ENCODE assay signal across 14 cellular contexts in the genomic region with DNA sequence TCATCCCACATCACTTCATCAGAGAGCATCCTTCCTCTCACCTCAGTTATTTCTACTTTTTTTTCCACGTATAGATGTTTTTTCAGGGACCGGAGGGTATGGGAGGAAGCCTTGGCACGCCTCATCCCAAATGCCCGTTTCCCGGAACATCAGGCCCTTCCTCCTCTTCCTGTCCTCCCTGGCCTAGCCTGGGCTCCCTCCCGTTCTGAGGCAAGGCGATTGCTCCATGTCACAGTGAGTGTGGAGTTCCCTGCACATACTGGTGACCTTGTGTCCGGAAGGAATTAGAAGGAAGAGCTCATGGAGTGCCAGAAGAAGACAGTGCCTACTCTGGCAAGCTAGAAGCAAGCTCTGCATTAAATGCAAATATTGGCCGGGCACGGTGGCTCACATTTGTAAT. TPM values are rescaled to one million over a fixed set of nuclear protein-coding genes. Genes with fewer than 3 reads are reported as not detected.
DNase-seq lines count a peak whose midpoint lies in the region; ATAC-seq and TF ChIP-seq lines count a peak whose summit lies in the region.
"Had no signal": no experiment of that assay in that cellular context is flagged by ENCODE, and none has a peak within 500 bp of the region (broad histone marks: within the 10 kb centered on the region; RNA-seq: fewer than 3 reads in every experiment).

No MANE protein-coding gene starts in this region.

- H3K27me3 ChIP-seq in CD8-positive, alpha-beta T cell (ENCODE audit: insufficient read depth, low read length): no peaks in the 10 kb centered on the region
- H3K27me3 ChIP-seq in KMS-11 (ENCODE audit: insufficient read depth, low read depth) (no peaks in the 10 kb centered on the region), breast epithelium (no peaks in the 10 kb centered on the region), neural progenitor cell (no peaks in the 10 kb centered on the region)
- H3K27me3 ChIP-seq: ascending aorta had no signal

- no peak for DNase-seq in CD8-positive, alpha-beta T cell
- DNase-seq in breast epithelium (ENCODE audit: low spot score in 2 of 2) (no peak), neural progenitor cell (ENCODE audit: low spot score) (no peak), DMS53 (lab: John Stamatoyannopoulos, UW) (no peak), NOMO-1 (lab: John Stamatoyannopoulos, UW; ENCODE audit: unreplicated experiment in 2 of 2) (no peak), AG08395 (ENCODE audit: low spot score) (no peak)
- DNase-seq: foreskin melanocyte; MM.1S; NCI-H82; SHP77 treated with DMSO at 0.1 percent for 48 hours; stimulated activated naive CD8-positive, alpha-beta T cell treated with anti-CD3 and anti-CD28 coated beads, Interleukin-15, amount 100 ng/mL, for 72 hours had no signal

- POLR2A ChIA-PET in CD8-positive, alpha-beta T cell (lab: Charles Lee): no interaction called here

- H2AFZ ChIP-seq in KMS-11 (ENCODE audit: low read depth): peak overlapping the region; percentile 73; the same call in 1 of the 2 replicates
- H2AFZ ChIP-seq in neural progenitor cell (replicated peaks): no peak overlapping the region

- intact Hi-C loops in CD8-positive, alpha-beta T cell (cut with DNase I, micrococcal nuclease): loop anchor here (2.0 to 5.0 kb wide), 3 partner anchors 67 to 214 kb away; a partner anchor contains a TSS
- intact Hi-C loops in breast epithelium (cut with DNase I; ENCODE audit: low total_unique reads): no loop called here

- H3K9ac ChIP-seq in KMS-11 (no peak overlapping the region), neural progenitor cell (no peak overlapping the region)

- H3K27me3 Mint-ChIP-seq in CD8-positive, alpha-beta T cell (ENCODE audit: low read depth): no peaks in the 10 kb centered on the region
- H3K27me3 Mint-ChIP-seq in neural progenitor cell (ENCODE audit: insufficient read depth, low read depth): no peaks in the 10 kb centered on the region
- H3K27me3 Mint-ChIP-seq: stimulated activated naive CD8-positive, alpha-beta T cell treated with anti-CD3 and anti-CD28 coated beads, Interleukin-15, amount 100 ng/mL, for 72 hours had no signal

- no peaks in the 10 kb centered on the region for H3K36me3 ChIP-seq in CD8-positive, alpha-beta T cell (ENCODE audit: insufficient read depth, low read length)
- H3K36me3 ChIP-seq in KMS-11 (ENCODE audit: insufficient read depth): no peaks in the 10 kb centered on the region
- H3K36me3 ChIP-seq in breast epithelium: no peaks in the 10 kb centered on the region
- H3K36me3 ChIP-seq in neural progenitor cell: peaks cover 8% of the 10 kb centered on the region
- H3K36me3 ChIP-seq: ascending aorta had no signal

- H3K36me3 Mint-ChIP-seq in CD8-positive, alpha-beta T cell: peaks cover 2% of the 10 kb centered on the region
- H3K36me3 Mint-ChIP-seq in neural progenitor cell: peaks cover 28% of the 10 kb centered on the region

- H3K4me3 ChIP-seq in CD8-positive, alpha-beta T cell (ENCODE audit: low read depth, low read length): no peak overlapping the region
- H3K4me3 ChIP-seq in KMS-11 (IDR thresholded peaks at IDR 0.05; ENCODE audit: insufficient read depth, low read depth, low read length) (no peak overlapping the region), breast epithelium (no peak overlapping the region), neural progenitor cell (no peak overlapping the region)

- no peaks in the 10 kb centered on the region for H3F3A ChIP-seq in neural progenitor cell (ENCODE audit: low read depth)

- peaks cover 16% of the 10 kb centered on the region for H3K4me1 ChIP-seq in CD8-positive, alpha-beta T cell (ENCODE audit: insufficient read depth, low read length)
- H3K4me1 ChIP-seq in KMS-11 (ENCODE audit: low read depth, poor library complexity, severe bottlenecking): peaks cover 9% of the 10 kb centered on the region
- peaks cover 0 to 5% of the 10 kb centered on the region in 2 donors for H3K4me1 ChIP-seq in breast epithelium
- H3K4me1 ChIP-seq in neural progenitor cell: peaks cover 8% of the 10 kb centered on the region

- no peak for TF ChIP-seq POLR2A in breast epithelium (IDR thresholded peaks at IDR 0.05)

- H3K4me1 Mint-ChIP-seq in CD8-positive, alpha-beta T cell (ENCODE audit: low read depth): peaks cover 25% of the 10 kb centered on the region
- H3K4me1 Mint-ChIP-seq in neural progenitor cell: peaks cover 9% of the 10 kb centered on the region

- CTCF ChIA-PET in CD8-positive, alpha-beta T cell (lab: Charles Lee): no interaction called here

- H3K27ac Mint-ChIP-seq in CD8-positive, alpha-beta T cell: peak overlapping the region; percentile 32
- no peak overlapping the region for H3K27ac Mint-ChIP-seq in neural progenitor cell

- H3K9me3 ChIP-seq in CD8-positive, alpha-beta T cell (ENCODE audit: low read length): no peaks in the 10 kb centered on the region
- H3K9me3 ChIP-seq in breast epithelium (no peaks in the 10 kb centered on the region), neural progenitor cell (ENCODE audit: low read depth) (no peaks in the 10 kb centered on the region)
- H3K9me3 ChIP-seq: ascending aorta had no signal

- no peak for ATAC-seq in CD8-positive, alpha-beta T cell
- ATAC-seq: sciatic nerve; stimulated activated naive CD8-positive, alpha-beta T cell treated with anti-CD3 and anti-CD28 coated beads, Interleukin-15, amount 100 ng/mL, for 72 hours had no signal

- no peak overlapping the region for H3K4me2 ChIP-seq in KMS-11
- no peak overlapping the region for H3K4me2 ChIP-seq in neural progenitor cell

- no peak overlapping the region for H3K27ac ChIP-seq in CD8-positive, alpha-beta T cell (ENCODE audit: low read depth, low read length)
- H3K27ac ChIP-seq in KMS-11 (no peak overlapping the region), breast epithelium (peak overlapping the region; percentile 96 to 97), neural progenitor cell (no peak overlapping the region)

- H3K79me2 ChIP-seq in KMS-11 (ENCODE audit: insufficient read depth, low read depth): peaks cover 9% of the 10 kb centered on the region; the same call in 1 of the 2 replicates
- peaks cover 37% of the 10 kb centered on the region for H3K79me2 ChIP-seq in neural progenitor cell (ENCODE audit: low read depth)

- no peaks in the 10 kb centered on the region for H4K20me1 ChIP-seq in KMS-11 (ENCODE audit: insufficient read depth)
- H4K20me1 ChIP-seq in neural progenitor cell (ENCODE audit: low read depth): peaks cover 6% of the 10 kb centered on the region

- peak overlapping the region; percentile 88 for H3K4me3 Mint-ChIP-seq in CD8-positive, alpha-beta T cell
- H3K4me3 Mint-ChIP-seq in neural progenitor cell: peak overlapping the region; percentile 63

- TF ChIP-seq CTCF in CD8-positive, alpha-beta T cell (IDR thresholded peaks at IDR 0.05): no peak
- TF ChIP-seq CTCF in KMS-11 (conservative IDR thresholded peaks at IDR 0.05; ENCODE audit: low read depth, low read length) (no peak), breast epithelium (IDR thresholded peaks at IDR 0.05) (no peak), neural progenitor cell (IDR thresholded peaks at IDR 0.05) (no peak)

- no peaks in the 10 kb centered on the region for H3K9me3 Mint-ChIP-seq in CD8-positive, alpha-beta T cell
- H3K9me3 Mint-ChIP-seq in neural progenitor cell: peaks cover 31% of the 10 kb centered on the region
- H3K9me3 Mint-ChIP-seq: stimulated activated naive CD8-positive, alpha-beta T cell treated with anti-CD3 and anti-CD28 coated beads, Interleukin-15, amount 100 ng/mL, for 72 hours had no signal

RNA-seq across cellular contexts. Expression of a gene that starts 1.1 kb away (rescaled TPM):
- total RNA-seq in CD8-positive, alpha-beta T cell: 10 to 100 TPM; 10.7 to 11.0 TPM
- total RNA-seq in breast epithelium: 10 to 100 TPM in 2 of 3 donors, 1 to 10 TPM in 1; 8.5 to 35.4 (median 23.3) TPM
- 37.7 and 38.5 TPM in 2 replicates for total RNA-seq in neural progenitor cell (ENCODE audit: low replicate concordance)

RNA-seq across cellular contexts. Expression of a gene that starts 18.7 kb away (rescaled TPM):
- total RNA-seq in CD8-positive, alpha-beta T cell: 10 to 100 TPM; 10.6 to 13.5 TPM
- total RNA-seq in breast epithelium (100 to 1,000 TPM in 1 of 3 donors, 10 to 100 TPM in 2; 33.4 to 101 (median 92.8) TPM), neural progenitor cell (ENCODE audit: low replicate concordance) (0.11 and 0.90 TPM in 2 replicates)
- total RNA-seq: ascending aorta had no signal

RNA-seq across cellular contexts. Expression of a gene that starts 37.1 kb away (rescaled TPM):
- 10 to 100 TPM; 40.3 to 41.0 TPM for total RNA-seq in CD8-positive, alpha-beta T cell
- total RNA-seq in breast epithelium (10 to 100 TPM; 31.7 to 38.0 (median 37.3) TPM), neural progenitor cell (ENCODE audit: low replicate concordance) (26.9 and 40.0 TPM in 2 replicates)

RNA-seq across cellular contexts. Expression of a gene that starts 57.5 kb away (rescaled TPM):
- not detected for total RNA-seq in CD8-positive, alpha-beta T cell
- 100 to 1,000 TPM in 1 of 3 donors, 10 to 100 TPM in 1, 1 to 10 TPM in 1; 2.2 to 106 (median 74.3) TPM for total RNA-seq in breast epithelium
- total RNA-seq in neural progenitor cell (ENCODE audit: low replicate concordance): 7.0 and 7.2 TPM in 2 replicates

Comparison
In these comparisons a context has a peak if more than half of its experiments do, and no peak if none do; other contexts are left out.
1. H3K27ac ChIP-seq: peak in breast epithelium (2 of 2); none in CD8-positive, alpha-beta T cell (single experiment), KMS-11 (single experiment) and neural progenitor cell (single experiment).